1 cellular context compared by ENCODE assay signal in the genomic region with DNA sequence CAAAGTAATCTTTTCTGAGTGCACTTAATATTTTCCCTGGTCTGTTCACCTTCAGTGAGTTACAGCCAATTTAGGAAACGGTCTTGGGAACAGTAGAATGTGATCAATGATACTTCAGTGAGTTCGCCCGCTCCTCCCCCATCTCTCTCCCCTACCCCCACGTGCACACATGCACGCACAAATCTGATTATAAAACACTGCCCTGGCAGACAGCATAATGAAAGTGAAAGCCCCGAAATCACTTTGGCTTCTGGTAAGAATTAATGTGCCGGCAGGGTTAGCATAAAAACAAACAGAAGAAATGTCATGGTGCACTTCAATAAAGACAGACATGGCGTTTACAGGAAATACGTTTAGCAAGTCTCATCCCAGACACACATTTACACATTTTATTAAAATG.
A peak's percentile ranks its signal among the peaks of the same experiment; 100 is the strongest.
TF ChIP-seq lines count a peak whose summit lies in the region.

No MANE protein-coding gene starts in this region.

TF ChIP-seq in GM12878, 131 proteins besides CTCF, POLR2A, EP300 and RAD21 (continued from another document):
- TF ChIP-seq, protein P1, sequence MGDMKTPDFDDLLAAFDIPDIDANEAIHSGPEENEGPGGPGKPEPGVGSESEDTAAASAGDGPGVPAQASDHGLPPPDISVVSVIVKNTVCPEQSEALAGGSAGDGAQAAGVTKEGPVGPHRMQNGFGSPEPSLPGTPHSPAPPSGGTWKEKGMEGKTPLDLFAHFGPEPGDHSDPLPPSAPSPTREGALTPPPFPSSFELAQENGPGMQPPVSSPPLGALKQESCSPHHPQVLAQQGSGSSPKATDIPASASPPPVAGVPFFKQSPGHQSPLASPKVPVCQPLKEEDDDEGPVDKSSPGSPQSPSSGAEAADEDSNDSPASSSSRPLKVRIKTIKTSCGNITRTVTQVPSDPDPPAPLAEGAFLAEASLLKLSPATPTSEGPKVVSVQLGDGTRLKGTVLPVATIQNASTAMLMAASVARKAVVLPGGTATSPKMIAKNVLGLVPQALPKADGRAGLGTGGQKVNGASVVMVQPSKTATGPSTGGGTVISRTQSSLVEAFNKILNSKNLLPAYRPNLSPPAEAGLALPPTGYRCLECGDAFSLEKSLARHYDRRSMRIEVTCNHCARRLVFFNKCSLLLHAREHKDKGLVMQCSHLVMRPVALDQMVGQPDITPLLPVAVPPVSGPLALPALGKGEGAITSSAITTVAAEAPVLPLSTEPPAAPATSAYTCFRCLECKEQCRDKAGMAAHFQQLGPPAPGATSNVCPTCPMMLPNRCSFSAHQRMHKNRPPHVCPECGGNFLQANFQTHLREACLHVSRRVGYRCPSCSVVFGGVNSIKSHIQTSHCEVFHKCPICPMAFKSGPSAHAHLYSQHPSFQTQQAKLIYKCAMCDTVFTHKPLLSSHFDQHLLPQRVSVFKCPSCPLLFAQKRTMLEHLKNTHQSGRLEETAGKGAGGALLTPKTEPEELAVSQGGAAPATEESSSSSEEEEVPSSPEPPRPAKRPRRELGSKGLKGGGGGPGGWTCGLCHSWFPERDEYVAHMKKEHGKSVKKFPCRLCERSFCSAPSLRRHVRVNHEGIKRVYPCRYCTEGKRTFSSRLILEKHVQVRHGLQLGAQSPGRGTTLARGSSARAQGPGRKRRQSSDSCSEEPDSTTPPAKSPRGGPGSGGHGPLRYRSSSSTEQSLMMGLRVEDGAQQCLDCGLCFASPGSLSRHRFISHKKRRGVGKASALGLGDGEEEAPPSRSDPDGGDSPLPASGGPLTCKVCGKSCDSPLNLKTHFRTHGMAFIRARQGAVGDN (IDR thresholded peaks at IDR 0.05): peak; percentile 23; the same call in 1 of the 2 replicates
- TF ChIP-seq, protein P2, sequence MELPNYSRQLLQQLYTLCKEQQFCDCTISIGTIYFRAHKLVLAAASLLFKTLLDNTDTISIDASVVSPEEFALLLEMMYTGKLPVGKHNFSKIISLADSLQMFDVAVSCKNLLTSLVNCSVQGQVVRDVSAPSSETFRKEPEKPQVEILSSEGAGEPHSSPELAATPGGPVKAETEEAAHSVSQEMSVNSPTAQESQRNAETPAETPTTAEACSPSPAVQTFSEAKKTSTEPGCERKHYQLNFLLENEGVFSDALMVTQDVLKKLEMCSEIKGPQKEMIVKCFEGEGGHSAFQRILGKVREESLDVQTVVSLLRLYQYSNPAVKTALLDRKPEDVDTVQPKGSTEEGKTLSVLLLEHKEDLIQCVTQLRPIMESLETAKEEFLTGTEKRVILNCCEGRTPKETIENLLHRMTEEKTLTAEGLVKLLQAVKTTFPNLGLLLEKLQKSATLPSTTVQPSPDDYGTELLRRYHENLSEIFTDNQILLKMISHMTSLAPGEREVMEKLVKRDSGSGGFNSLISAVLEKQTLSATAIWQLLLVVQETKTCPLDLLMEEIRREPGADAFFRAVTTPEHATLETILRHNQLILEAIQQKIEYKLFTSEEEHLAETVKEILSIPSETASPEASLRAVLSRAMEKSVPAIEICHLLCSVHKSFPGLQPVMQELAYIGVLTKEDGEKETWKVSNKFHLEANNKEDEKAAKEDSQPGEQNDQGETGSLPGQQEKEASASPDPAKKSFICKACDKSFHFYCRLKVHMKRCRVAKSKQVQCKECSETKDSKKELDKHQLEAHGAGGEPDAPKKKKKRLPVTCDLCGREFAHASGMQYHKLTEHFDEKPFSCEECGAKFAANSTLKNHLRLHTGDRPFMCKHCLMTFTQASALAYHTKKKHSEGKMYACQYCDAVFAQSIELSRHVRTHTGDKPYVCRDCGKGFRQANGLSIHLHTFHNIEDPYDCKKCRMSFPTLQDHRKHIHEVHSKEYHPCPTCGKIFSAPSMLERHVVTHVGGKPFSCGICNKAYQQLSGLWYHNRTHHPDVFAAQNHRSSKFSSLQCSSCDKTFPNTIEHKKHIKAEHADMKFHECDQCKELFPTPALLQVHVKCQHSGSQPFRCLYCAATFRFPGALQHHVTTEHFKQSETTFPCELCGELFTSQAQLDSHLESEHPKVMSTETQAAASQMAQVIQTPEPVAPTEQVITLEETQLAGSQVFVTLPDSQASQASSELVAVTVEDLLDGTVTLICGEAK (IDR thresholded peaks at IDR 0.05; ENCODE audit: borderline replicate concordance): no peak
- TF ChIP-seq, protein P3, sequence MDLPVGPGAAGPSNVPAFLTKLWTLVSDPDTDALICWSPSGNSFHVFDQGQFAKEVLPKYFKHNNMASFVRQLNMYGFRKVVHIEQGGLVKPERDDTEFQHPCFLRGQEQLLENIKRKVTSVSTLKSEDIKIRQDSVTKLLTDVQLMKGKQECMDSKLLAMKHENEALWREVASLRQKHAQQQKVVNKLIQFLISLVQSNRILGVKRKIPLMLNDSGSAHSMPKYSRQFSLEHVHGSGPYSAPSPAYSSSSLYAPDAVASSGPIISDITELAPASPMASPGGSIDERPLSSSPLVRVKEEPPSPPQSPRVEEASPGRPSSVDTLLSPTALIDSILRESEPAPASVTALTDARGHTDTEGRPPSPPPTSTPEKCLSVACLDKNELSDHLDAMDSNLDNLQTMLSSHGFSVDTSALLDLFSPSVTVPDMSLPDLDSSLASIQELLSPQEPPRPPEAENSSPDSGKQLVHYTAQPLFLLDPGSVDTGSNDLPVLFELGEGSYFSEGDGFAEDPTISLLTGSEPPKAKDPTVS (IDR thresholded peaks at IDR 0.05; ENCODE audit: low read depth, low read length): no peak
- TF ChIP-seq CBX5 (IDR thresholded peaks at IDR 0.05; ENCODE audit: low read depth): no peak
